ENCODE assay signal across 2 cellular contexts in the genomic region with DNA sequence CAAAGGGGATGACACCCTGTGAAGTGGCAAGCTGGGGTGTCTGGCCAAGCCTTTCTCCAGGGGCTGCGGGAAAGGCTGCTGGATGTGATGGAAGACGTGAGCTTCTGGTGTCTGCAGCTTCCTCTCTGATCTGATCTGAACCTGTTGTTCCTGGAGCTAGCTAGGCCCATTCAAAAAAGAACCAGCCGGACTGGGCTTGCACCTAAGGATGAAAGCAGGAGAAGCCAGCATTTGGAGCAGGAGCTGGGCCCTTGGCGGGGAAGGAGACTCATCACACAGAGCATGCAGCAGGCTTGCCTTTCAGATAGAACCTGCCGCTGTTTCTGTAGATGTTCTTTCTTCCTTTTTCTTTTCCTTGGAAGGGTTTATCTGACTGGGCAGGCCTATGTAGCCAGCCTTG.
TF ChIP-seq lines count a peak whose summit lies in the region.

No MANE protein-coding gene starts in this region.

TF ChIP-seq in GM23338, 12 proteins besides CTCF, POLR2A, EP300 and RAD21 (continued from another document):
- TF ChIP-seq, protein P1, sequence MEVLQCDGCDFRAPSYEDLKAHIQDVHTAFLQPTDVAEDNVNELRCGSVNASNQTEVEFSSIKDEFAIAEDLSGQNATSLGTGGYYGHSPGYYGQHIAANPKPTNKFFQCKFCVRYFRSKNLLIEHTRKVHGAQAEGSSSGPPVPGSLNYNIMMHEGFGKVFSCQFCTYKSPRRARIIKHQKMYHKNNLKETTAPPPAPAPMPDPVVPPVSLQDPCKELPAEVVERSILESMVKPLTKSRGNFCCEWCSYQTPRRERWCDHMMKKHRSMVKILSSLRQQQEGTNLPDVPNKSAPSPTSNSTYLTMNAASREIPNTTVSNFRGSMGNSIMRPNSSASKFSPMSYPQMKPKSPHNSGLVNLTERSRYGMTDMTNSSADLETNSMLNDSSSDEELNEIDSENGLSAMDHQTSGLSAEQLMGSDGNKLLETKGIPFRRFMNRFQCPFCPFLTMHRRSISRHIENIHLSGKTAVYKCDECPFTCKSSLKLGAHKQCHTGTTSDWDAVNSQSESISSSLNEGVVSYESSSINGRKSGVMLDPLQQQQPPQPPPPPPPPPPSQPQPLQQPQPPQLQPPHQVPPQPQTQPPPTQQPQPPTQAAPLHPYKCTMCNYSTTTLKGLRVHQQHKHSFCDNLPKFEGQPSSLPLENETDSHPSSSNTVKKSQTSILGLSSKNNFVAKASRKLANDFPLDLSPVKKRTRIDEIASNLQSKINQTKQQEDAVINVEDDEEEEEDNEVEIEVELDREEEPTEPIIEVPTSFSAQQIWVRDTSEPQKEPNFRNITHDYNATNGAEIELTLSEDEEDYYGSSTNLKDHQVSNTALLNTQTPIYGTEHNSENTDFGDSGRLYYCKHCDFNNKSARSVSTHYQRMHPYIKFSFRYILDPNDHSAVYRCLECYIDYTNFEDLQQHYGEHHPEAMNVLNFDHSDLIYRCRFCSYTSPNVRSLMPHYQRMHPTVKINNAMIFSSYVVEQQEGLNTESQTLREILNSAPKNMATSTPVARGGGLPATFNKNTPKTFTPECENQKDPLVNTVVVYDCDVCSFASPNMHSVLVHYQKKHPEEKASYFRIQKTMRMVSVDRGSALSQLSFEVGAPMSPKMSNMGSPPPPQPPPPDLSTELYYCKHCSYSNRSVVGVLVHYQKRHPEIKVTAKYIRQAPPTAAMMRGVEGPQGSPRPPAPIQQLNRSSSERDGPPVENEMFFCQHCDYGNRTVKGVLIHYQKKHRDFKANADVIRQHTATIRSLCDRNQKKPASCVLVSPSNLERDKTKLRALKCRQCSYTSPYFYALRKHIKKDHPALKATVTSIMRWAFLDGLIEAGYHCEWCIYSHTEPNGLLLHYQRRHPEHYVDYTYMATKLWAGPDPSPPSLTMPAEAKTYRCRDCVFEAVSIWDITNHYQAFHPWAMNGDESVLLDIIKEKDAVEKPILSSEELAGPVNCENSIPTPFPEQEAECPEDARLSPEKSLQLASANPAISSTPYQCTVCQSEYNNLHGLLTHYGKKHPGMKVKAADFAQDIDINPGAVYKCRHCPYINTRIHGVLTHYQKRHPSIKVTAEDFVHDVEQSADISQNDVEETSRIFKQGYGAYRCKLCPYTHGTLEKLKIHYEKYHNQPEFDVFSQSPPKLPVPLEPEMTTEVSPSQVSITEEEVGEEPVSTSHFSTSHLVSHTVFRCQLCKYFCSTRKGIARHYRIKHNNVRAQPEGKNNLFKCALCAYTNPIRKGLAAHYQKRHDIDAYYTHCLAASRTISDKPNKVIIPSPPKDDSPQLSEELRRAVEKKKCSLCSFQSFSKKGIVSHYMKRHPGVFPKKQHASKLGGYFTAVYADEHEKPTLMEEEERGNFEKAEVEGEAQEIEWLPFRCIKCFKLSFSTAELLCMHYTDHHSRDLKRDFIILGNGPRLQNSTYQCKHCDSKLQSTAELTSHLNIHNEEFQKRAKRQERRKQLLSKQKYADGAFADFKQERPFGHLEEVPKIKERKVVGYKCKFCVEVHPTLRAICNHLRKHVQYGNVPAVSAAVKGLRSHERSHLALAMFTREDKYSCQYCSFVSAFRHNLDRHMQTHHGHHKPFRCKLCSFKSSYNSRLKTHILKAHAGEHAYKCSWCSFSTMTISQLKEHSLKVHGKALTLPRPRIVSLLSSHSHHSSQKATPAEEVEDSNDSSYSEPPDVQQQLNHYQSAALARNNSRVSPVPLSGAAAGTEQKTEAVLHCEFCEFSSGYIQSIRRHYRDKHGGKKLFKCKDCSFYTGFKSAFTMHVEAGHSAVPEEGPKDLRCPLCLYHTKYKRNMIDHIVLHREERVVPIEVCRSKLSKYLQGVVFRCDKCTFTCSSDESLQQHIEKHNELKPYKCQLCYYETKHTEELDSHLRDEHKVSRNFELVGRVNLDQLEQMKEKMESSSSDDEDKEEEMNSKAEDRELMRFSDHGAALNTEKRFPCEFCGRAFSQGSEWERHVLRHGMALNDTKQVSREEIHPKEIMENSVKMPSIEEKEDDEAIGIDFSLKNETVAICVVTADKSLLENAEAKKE (CRISPR knock-in tag; IDR thresholded peaks at IDR 0.05), result no peak
- no peak for TF ChIP-seq CREB1 (CRISPR knock-in tag; IDR thresholded peaks at IDR 0.05; ENCODE audit: low read depth)
- no peak for TF ChIP-seq ZNF331 (CRISPR knock-in tag; IDR thresholded peaks at IDR 0.05; ENCODE audit: low read depth)
- TF ChIP-seq NANOG (IDR thresholded peaks at IDR 0.05; ENCODE audit: borderline replicate concordance), result no peak
- TF ChIP-seq STAT1 (IDR thresholded peaks at IDR 0.05; ENCODE audit: unreplicated experiment), result no peak
- no peak for TF ChIP-seq EZH2 (IDR thresholded peaks at IDR 0.05; ENCODE audit: low read depth, unreplicated experiment)
- TF ChIP-seq, protein P2, sequence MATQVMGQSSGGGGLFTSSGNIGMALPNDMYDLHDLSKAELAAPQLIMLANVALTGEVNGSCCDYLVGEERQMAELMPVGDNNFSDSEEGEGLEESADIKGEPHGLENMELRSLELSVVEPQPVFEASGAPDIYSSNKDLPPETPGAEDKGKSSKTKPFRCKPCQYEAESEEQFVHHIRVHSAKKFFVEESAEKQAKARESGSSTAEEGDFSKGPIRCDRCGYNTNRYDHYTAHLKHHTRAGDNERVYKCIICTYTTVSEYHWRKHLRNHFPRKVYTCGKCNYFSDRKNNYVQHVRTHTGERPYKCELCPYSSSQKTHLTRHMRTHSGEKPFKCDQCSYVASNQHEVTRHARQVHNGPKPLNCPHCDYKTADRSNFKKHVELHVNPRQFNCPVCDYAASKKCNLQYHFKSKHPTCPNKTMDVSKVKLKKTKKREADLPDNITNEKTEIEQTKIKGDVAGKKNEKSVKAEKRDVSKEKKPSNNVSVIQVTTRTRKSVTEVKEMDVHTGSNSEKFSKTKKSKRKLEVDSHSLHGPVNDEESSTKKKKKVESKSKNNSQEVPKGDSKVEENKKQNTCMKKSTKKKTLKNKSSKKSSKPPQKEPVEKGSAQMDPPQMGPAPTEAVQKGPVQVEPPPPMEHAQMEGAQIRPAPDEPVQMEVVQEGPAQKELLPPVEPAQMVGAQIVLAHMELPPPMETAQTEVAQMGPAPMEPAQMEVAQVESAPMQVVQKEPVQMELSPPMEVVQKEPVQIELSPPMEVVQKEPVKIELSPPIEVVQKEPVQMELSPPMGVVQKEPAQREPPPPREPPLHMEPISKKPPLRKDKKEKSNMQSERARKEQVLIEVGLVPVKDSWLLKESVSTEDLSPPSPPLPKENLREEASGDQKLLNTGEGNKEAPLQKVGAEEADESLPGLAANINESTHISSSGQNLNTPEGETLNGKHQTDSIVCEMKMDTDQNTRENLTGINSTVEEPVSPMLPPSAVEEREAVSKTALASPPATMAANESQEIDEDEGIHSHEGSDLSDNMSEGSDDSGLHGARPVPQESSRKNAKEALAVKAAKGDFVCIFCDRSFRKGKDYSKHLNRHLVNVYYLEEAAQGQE (IDR thresholded peaks at IDR 0.05; ENCODE audit: unreplicated experiment), result no peak
- TF ChIP-seq EZH2phosphoT487 (IDR thresholded peaks at IDR 0.05; ENCODE audit: unreplicated experiment), result no peak
- TF ChIP-seq POLR2AphosphoS5 (IDR thresholded peaks at IDR 0.05; ENCODE audit: low read depth), result no peak

TF ChIP-seq in H1, 55 proteins besides CTCF, POLR2A, EP300 and RAD21 (continued from another document):
- TF ChIP-seq, protein P3, sequence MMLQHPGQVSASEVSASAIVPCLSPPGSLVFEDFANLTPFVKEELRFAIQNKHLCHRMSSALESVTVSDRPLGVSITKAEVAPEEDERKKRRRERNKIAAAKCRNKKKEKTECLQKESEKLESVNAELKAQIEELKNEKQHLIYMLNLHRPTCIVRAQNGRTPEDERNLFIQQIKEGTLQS (IDR thresholded peaks at IDR 0.05; ENCODE audit: insufficient read depth, low read depth, low read length), result no peak
- TF ChIP-seq, protein P4, sequence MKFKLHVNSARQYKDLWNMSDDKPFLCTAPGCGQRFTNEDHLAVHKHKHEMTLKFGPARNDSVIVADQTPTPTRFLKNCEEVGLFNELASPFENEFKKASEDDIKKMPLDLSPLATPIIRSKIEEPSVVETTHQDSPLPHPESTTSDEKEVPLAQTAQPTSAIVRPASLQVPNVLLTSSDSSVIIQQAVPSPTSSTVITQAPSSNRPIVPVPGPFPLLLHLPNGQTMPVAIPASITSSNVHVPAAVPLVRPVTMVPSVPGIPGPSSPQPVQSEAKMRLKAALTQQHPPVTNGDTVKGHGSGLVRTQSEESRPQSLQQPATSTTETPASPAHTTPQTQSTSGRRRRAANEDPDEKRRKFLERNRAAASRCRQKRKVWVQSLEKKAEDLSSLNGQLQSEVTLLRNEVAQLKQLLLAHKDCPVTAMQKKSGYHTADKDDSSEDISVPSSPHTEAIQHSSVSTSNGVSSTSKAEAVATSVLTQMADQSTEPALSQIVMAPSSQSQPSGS (IDR thresholded peaks at IDR 0.05; ENCODE audit: low read length), result no peak
- TF ChIP-seq SIRT6 (IDR thresholded peaks at IDR 0.05; ENCODE audit: low read length) (no peak), CHD1 (IDR thresholded peaks at IDR 0.05; ENCODE audit: low read depth, low read length) (no peak), GABPA (IDR thresholded peaks at IDR 0.05; ENCODE audit: borderline replicate concordance, insufficient read depth, low read length) (no peak), EZH2 (IDR thresholded peaks at IDR 0.05; ENCODE audit: low read depth, low read length, severe bottlenecking) (no peak), SIN3A (conservative IDR thresholded peaks at IDR 0.05 in 1 of 2, IDR thresholded peaks at IDR 0.05 in 1 of 2; ENCODE audit: low read depth in 1 of 2, low read length in 2 of 2) (no peak), YY1 (IDR thresholded peaks at IDR 0.05; ENCODE audit: low read depth, low read length) (no peak), HDAC6 (IDR thresholded peaks at IDR 0.05; ENCODE audit: low read depth, low read length) (no peak), KDM4A (IDR thresholded peaks at IDR 0.05; ENCODE audit: low read depth, low read length, severe bottlenecking) (no peak), JUN (IDR thresholded peaks at IDR 0.05; ENCODE audit: low read depth, low read length) (no peak), ASH2L (IDR thresholded peaks at IDR 0.05; ENCODE audit: low read length) (no peak), RXRA (IDR thresholded peaks at IDR 0.05; ENCODE audit: insufficient read depth, low read depth, low read length) (no peak), RFX5 (IDR thresholded peaks at IDR 0.05; ENCODE audit: borderline replicate concordance, low read depth, low read length) (no peak), CHD2 (IDR thresholded peaks at IDR 0.05; ENCODE audit: low read length) (no peak), MAFK (IDR thresholded peaks at IDR 0.05; ENCODE audit: low read depth, low read length) (no peak), RBBP5 (IDR thresholded peaks at IDR 0.05; ENCODE audit: borderline replicate concordance, low read depth, low read length) (no peak), CREB1 (IDR thresholded peaks at IDR 0.05) (no peak), SP1 (IDR thresholded peaks at IDR 0.05; ENCODE audit: low read depth, low read length) (no peak)
